ENCODE assay signal across 14 cellular contexts in the genomic region with DNA sequence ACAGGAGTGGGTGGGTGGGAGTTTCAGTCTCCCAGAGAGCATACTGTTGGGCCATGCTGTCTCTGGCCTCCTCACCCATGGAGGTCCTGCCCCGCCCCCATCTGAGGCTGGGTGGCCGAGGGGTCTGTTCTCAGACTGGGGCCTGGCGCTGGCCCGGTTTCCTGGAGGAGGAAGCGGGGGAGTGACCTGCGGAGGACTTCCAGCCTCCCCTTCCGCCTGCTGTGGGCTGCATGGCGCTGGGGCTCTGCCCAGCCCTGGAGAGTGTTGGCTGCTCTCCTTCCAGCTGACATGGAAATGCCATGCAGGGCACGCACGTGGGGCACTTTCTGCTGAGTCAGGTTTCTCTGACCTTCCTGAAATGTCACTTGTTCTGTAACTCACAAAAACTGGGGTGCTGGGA. TPM values are rescaled to one million over a fixed set of nuclear protein-coding genes. Genes with fewer than 3 reads are reported as not detected.
DNase-seq lines count a peak whose midpoint lies in the region; ATAC-seq, FAIRE-seq and TF ChIP-seq lines count a peak whose summit lies in the region.
"Had no signal": no experiment of that assay in that cellular context is flagged by ENCODE, and none has a peak within 500 bp of the region (broad histone marks: within the 10 kb centered on the region; RNA-seq: fewer than 3 reads in every experiment).

No MANE protein-coding gene starts in this region.

- no peak for TF ChIP-seq RAD21 in K562 (CRISPR knock-in tag; conservative IDR thresholded peaks at IDR 0.05 in 1 of 2, IDR thresholded peaks at IDR 0.05 in 1 of 2)

- POLR2A ChIA-PET in K562 (lab: Yijun Ruan, JAX), result interaction anchor here (0.7 kb wide), 1 partner anchor 36 kb away, joined by 3 read pairs; no protein-coding TSS in a partner anchor

- H3K36me3 ChIP-seq in GM23338 (ENCODE audit: insufficient read depth) (no peaks in the 10 kb centered on the region), K562 (ENCODE audit: control insufficient read depth, insufficient read depth, low read length) (no peaks in the 10 kb centered on the region), kidney (ENCODE audit: control insufficient read depth in 1 of 2, insufficient read depth in 2 of 2, low read length in 2 of 2) (no peaks in the 10 kb centered on the region), spleen (peaks cover 0 to 13% (median 0%) of the 10 kb centered on the region in 6 donors)

- H3K27me3 Mint-ChIP-seq in GM23338 (ENCODE audit: insufficient read depth, low read depth, poor library complexity), result peaks cover 7% of the 10 kb centered on the region

- no peaks in the 10 kb centered on the region for H3K9me3 ChIP-seq in K562 (replicated peaks; ENCODE audit: control insufficient read depth, insufficient read depth, low read depth, low read length)
- no peaks in the 10 kb centered on the region for H3K9me3 ChIP-seq in kidney (ENCODE audit: control insufficient read depth in 1 of 2, low read length in 2 of 2)
- no peaks in the 10 kb centered on the region for H3K9me3 ChIP-seq in spleen

- H3K27ac Mint-ChIP-seq in GM23338, result peak overlapping the region; percentile 72; the same call in 1 of the 2 replicates
- H3K27ac Mint-ChIP-seq: nephron had no signal

- H3K79me2 ChIP-seq in GM23338 (replicated peaks; ENCODE audit: insufficient read depth) (peaks cover 60% of the 10 kb centered on the region), K562 (ENCODE audit: control insufficient read depth, insufficient read depth, low read length) (no peaks in the 10 kb centered on the region; the same call in 2 of the 3 replicates)

- WGBS in K562 (ENCODE audit: insufficient coverage, low coverage, missing lambda C conversion rate), result 53% methylated on average over 5 of the region's 10 CpGs
- WGBS in spleen, 5 donors, result 27 to 52% (median 33%) methylated on average over 8 to 10 of the region's 10 CpGs

- no peaks in the 10 kb centered on the region; the same call in 2 of the 3 replicates for H3K9me3 Mint-ChIP-seq in GM23338
- H3K9me3 Mint-ChIP-seq: nephron had no signal

- no peaks in the 10 kb centered on the region for H3K4me1 ChIP-seq in GM23338 (ENCODE audit: insufficient read depth)
- H3K4me1 ChIP-seq in K562 (replicated peaks in 1 of 2; ENCODE audit: control insufficient read depth in 2 of 2, insufficient read depth in 2 of 2, low read length in 2 of 2), result peaks cover 0 to 32% of the 10 kb centered on the region in 2 experiments; a peak in 2 of 5 replicates
- H3K4me1 ChIP-seq in kidney (ENCODE audit: control insufficient read depth in 1 of 2, insufficient read depth in 1 of 2, low read depth in 1 of 2, low read length in 2 of 2), result peaks cover 18 to 48% of the 10 kb centered on the region in 2 donors
- peaks cover 26 to 89% (median 63%) of the 10 kb centered on the region in 6 donors for H3K4me1 ChIP-seq in spleen

- no peak for TF ChIP-seq CTCF in GM23338 (conservative IDR thresholded peaks at IDR 0.05; ENCODE audit: low read depth in 2 of 2)
- TF ChIP-seq CTCF in K562 (IDR thresholded peaks at IDR 0.05 in 2 of 3, conservative IDR thresholded peaks at IDR 0.05 in 1 of 3; ENCODE audit: insufficient read depth in 2 of 3, low read depth in 1 of 3, low read length in 3 of 3), result no peak
- no peak for TF ChIP-seq CTCF in kidney (IDR thresholded peaks at IDR 0.05; ENCODE audit: borderline replicate concordance, extremely low read depth, insufficient read depth)
- no peak for TF ChIP-seq CTCF in spleen (IDR thresholded peaks at IDR 0.05 in 8 of 11, conservative IDR thresholded peaks at IDR 0.05 in 3 of 11)

- peak overlapping the region in 1 of 2 experiments; percentile 48; a peak in 1 of 4 replicates for H3K9ac ChIP-seq in K562 (ENCODE audit: insufficient read depth in 1 of 2, low read depth in 2 of 2, low read length in 2 of 2)
- no peak overlapping the region for H3K9ac ChIP-seq in kidney (ENCODE audit: low read length in 2 of 2)

- in situ Hi-C loops in K562 (cut with MboI), result no loop called here

- no TSS peak for BruUV-seq in K562 (replicated peaks; lab: Mats Ljungman, UMichigan)

- no peak overlapping the region for H3K4me3 Mint-ChIP-seq in GM23338
- H3K4me3 Mint-ChIP-seq: nephron had no signal

- H4K20me1 ChIP-seq in GM23338 (replicated peaks; ENCODE audit: insufficient read depth), result peaks cover 6% of the 10 kb centered on the region; the same call in 1 of the 2 replicates
- 0 out of 2 replicates have a peak, but pooled peaks cover 4% of the 10 kb centered on the region for H4K20me1 ChIP-seq in K562 (replicated peaks; ENCODE audit: control insufficient read depth, insufficient read depth, low read length)

- H3K27me3 ChIP-seq in GM23338 (ENCODE audit: insufficient read depth), result no peaks in the 10 kb centered on the region
- no peaks in the 10 kb centered on the region for H3K27me3 ChIP-seq in K562 (ENCODE audit: control insufficient read depth in 2 of 2, insufficient read depth in 2 of 2, low read length in 2 of 2)
- no peaks in the 10 kb centered on the region for H3K27me3 ChIP-seq in spleen (replicated peaks in 1 of 7)

- no peak overlapping the region for H3K4me2 ChIP-seq in GM23338
- H3K4me2 ChIP-seq in K562 (ENCODE audit: insufficient read depth, low read length), result no peak overlapping the region

- peaks cover 6% of the 10 kb centered on the region; the same call in 2 of the 3 replicates for H3K36me3 Mint-ChIP-seq in GM23338 (ENCODE audit: low read depth)

- ATAC-seq in GM23338 (no peak), K562 (no peak)
- ATAC-seq: Panc1 had no signal

- FAIRE-seq in K562 (lab: Jason Lieb, UNC), result no peak
- no peak for FAIRE-seq in kidney (lab: Jason Lieb, UNC)

- H3F3A ChIP-seq in GM23338 (replicated peaks; ENCODE audit: low read depth), result 0 out of 2 replicates have a peak, but pooled peaks cover 4% of the 10 kb centered on the region

- TF ChIP-seq EP300 in K562 (IDR thresholded peaks at IDR 0.05; ENCODE audit: low read length), result no peak

- H3K27ac ChIP-seq in GM23338 (ENCODE audit: low read depth) (no peak overlapping the region), K562 (ENCODE audit: extremely low read depth, low read depth, low read length) (no peak overlapping the region), kidney (ENCODE audit: low read depth in 2 of 2, low read length in 2 of 2) (peak overlapping the region; percentile 25 to 60), spleen (peak overlapping the region in 7 of 8 donors; percentile 7 to 83 (median 73))
- H3K27ac ChIP-seq: C4-2B had no signal

- peaks cover 16% of the 10 kb centered on the region; the same call in 2 of the 3 replicates for H3K4me1 Mint-ChIP-seq in GM23338

- DNase-seq in GM23338 (ENCODE audit: low spot score) (no peak), K562 (ENCODE audit: extremely low read depth in 1 of 4, low spot score in 3 of 4) (no peak), kidney (peak; percentile 73), spleen (peak; percentile 83), NCI-H226 (no peak), GM03348 (ENCODE audit: low spot score) (no peak), NCI-H2107 (lab: John Stamatoyannopoulos, UW) (no peak), SW480 (ENCODE audit: low spot score) (no peak)
- DNase-seq: activated naive CD4-positive, alpha-beta T cell treated with anti-CD3 and anti-CD28 coated beads, Interleukin-2, amount 50 U/mL, for 16 hours; islet precursor cell; stimulated activated CD4-positive, alpha-beta T cell treated with anti-CD3 and anti-CD28 coated beads, Interleukin-15, amount 100 ng/mL, for 24 hours had no signal

- H3K4me3 ChIP-seq in GM23338 (no peak overlapping the region), K562 (no peak overlapping the region), kidney (ENCODE audit: low read length in 2 of 2) (no peak overlapping the region), spleen (no peak overlapping the region)

- CTCF ChIA-PET in K562 (lab: Yijun Ruan, JAX; ENCODE audit: low intra/inter-chr PET ratio), result no interaction called here

- no peaks in the 10 kb centered on the region for H3K9me1 ChIP-seq in K562 (ENCODE audit: control insufficient read depth, insufficient read depth, low read length)

- no peaks in the 10 kb centered on the region for H3K9me2 ChIP-seq in GM23338 (ENCODE audit: insufficient read depth)

- intact Hi-C loops in K562 (cut with micrococcal nuclease) (no loop called here), kidney (cut with DNase I) (no loop called here), spleen (cut with DNase I; ENCODE audit: low total_unique reads) (no loop called here)

- H2AFZ ChIP-seq in GM23338 (no peak overlapping the region), K562 (ENCODE audit: low read depth, low read length) (no peak overlapping the region)

- TF ChIP-seq POLR2A in K562 (conservative IDR thresholded peaks at IDR 0.05), result no peak
- TF ChIP-seq POLR2A in spleen (IDR thresholded peaks at IDR 0.05), result no peak

RNA-seq across cellular contexts. Expression of a gene that starts 23.4 kb away (rescaled TPM):
- 67.7 and 79.0 TPM in 2 replicates for total RNA-seq in GM23338 (2014; rRNA removed; shearing (Covaris generic))
- polyA plus RNA-seq in GM23338 (2016; fragmentation: Nextera tagmentation; extraction: Ambion mirVana) (22.5 and 27.5 TPM in 2 replicates), K562 (2011; rRNA removed) (8.8 and 9.9 TPM in 2 replicates), K562 (2014; fragmentation: Illumina TruSeq; extraction: Trizol) (4.3 and 9.0 TPM in 2 replicates), K562 (2014; fragmentation: Nextera tagmentation; extraction: Ambion mirVana) (under 1 TPM; 0.11 to 0.34 TPM), K562 (2014; rRNA removed) (14.6 and 16.6 TPM in 2 replicates), kidney (ENCODE audit: insufficient read depth, low read depth, low replicate concordance) (35.7 TPM), spleen (100 to 1,000 TPM in 1 of 3 donors, 10 to 100 TPM in 2; 32.2 to 101 (median 72.4) TPM)
- 28.1 and 70.2 TPM in 2 replicates for total RNA-seq in K562 (2011; cell fraction: chromatin; rRNA removed; ENCODE audit: low replicate concordance)
- 30.5 and 32.4 TPM in 2 replicates for total RNA-seq in K562 (2011; cell fraction: nucleolus; rRNA removed)
- total RNA-seq in K562 (2011; cell fraction: nucleoplasm; rRNA removed), result 22.4 and 23.7 TPM in 2 replicates
- total RNA-seq in K562 (2014; rRNA removed) (13.2 and 21.3 TPM in 2 replicates), K562 (2014; rRNA removed; fragmentation: Illumina TruSeq; extraction: Trizol) (4.4 and 5.9 TPM in 2 replicates), K562 (2015; rRNA removed; fragmentation: Illumina TruSeq; extraction: Trizol) (10.4 and 11.6 TPM in 2 replicates), K562 (2021) (20.8 and 21.0 TPM in 2 replicates), kidney (83.9 TPM), spleen (100 to 1,000 TPM in 4 of 7 donors, 10 to 100 TPM in 3; 69.8 to 148 (median 104) TPM)
- polyA plus RNA-seq in K562 (2011; cell fraction: cytosol; rRNA removed), result 6.8 and 14.3 TPM in 2 replicates
- 27.9 and 60.4 TPM in 2 replicates for polyA plus RNA-seq in K562 (2011; cell fraction: nucleus; rRNA removed)
- polyA plus RNA-seq in K562 (2012), result 16.4 and 29.4 TPM in 2 replicates
- 2.8 and 6.3 TPM in 2 replicates for polyA minus RNA-seq in K562 (2011; rRNA and poly(A)+ RNA removed)
- polyA minus RNA-seq in K562 (2011; cell fraction: cytosol; rRNA and poly(A)+ RNA removed), result 10.2 and 13.9 TPM in 2 replicates
- 8.9 and 15.8 TPM in 2 replicates for polyA minus RNA-seq in K562 (2011; cell fraction: nucleus; rRNA and poly(A)+ RNA removed)

RNA-seq across cellular contexts. Expression of a gene that starts 37.2 kb away (rescaled TPM):
- total RNA-seq in GM23338 (2014; rRNA removed; shearing (Covaris generic)), result 27.8 and 29.9 TPM in 2 replicates
- 7.6 and 8.6 TPM in 2 replicates for polyA plus RNA-seq in GM23338 (2016; fragmentation: Nextera tagmentation; extraction: Ambion mirVana)
- 71.0 and 136 TPM in 2 replicates for total RNA-seq in K562 (2011; cell fraction: chromatin; rRNA removed; ENCODE audit: low replicate concordance)
- total RNA-seq in K562 (2011; cell fraction: nucleolus; rRNA removed), result 63.5 and 70.5 TPM in 2 replicates
- total RNA-seq in K562 (2011; cell fraction: nucleoplasm; rRNA removed), result 45.0 and 51.4 TPM in 2 replicates
- 24.6 and 24.9 TPM in 2 replicates for total RNA-seq in K562 (2014; rRNA removed)
- 6.9 and 9.3 TPM in 2 replicates for total RNA-seq in K562 (2014; rRNA removed; fragmentation: Illumina TruSeq; extraction: Trizol)
- total RNA-seq in K562 (2015; rRNA removed; fragmentation: Illumina TruSeq; extraction: Trizol), result 12.5 and 12.7 TPM in 2 replicates
- 22.5 and 22.6 TPM in 2 replicates for total RNA-seq in K562 (2021)
- polyA plus RNA-seq in K562 (2011; rRNA removed), result 3.6 and 5.6 TPM in 2 replicates
- polyA plus RNA-seq in K562 (2011; cell fraction: cytosol; rRNA removed), result 3.3 and 6.4 TPM in 2 replicates
- polyA plus RNA-seq in K562 (2011; cell fraction: nucleus; rRNA removed), result 25.8 and 37.9 TPM in 2 replicates
- polyA plus RNA-seq in K562 (2012), result 14.4 and 14.8 TPM in 2 replicates
- polyA plus RNA-seq in K562 (2014; fragmentation: Illumina TruSeq; extraction: Trizol), result 8.2 and 10.5 TPM in 2 replicates
- under 1 TPM; 0.14 to 0.17 TPM for polyA plus RNA-seq in K562 (2014; fragmentation: Nextera tagmentation; extraction: Ambion mirVana)
- polyA plus RNA-seq in K562 (2014; rRNA removed), result 12.8 and 14.6 TPM in 2 replicates
- polyA minus RNA-seq in K562 (2011; rRNA and poly(A)+ RNA removed), result 5.2 and 6.5 TPM in 2 replicates
- polyA minus RNA-seq in K562 (2011; cell fraction: cytosol; rRNA and poly(A)+ RNA removed), result 6.4 and 8.4 TPM in 2 replicates
- polyA minus RNA-seq in K562 (2011; cell fraction: nucleus; rRNA and poly(A)+ RNA removed), result 20.3 and 25.3 TPM in 2 replicates
- total RNA-seq in kidney, result 34.1 TPM
- polyA plus RNA-seq in kidney (ENCODE audit: insufficient read depth, low read depth, low replicate concordance), result 19.3 TPM
- 10 to 100 TPM; 37.7 to 71.2 (median 54.8) TPM for total RNA-seq in spleen
- 10 to 100 TPM; 16.2 to 31.5 (median 23.8) TPM for polyA plus RNA-seq in spleen

Comparison
In these comparisons a context has a peak if more than half of its experiments do, and no peak if none do; other contexts are left out.
1. DNase-seq: peak in kidney (single experiment) and spleen (single experiment); none in GM23338 (single experiment), K562 (0 of 4), NCI-H226 (single experiment), GM03348 (single experiment), NCI-H2107 (single experiment) and SW480 (single experiment).
2. H3K27ac ChIP-seq: peak in kidney (2 of 2) and spleen (7 of 8); none in GM23338 (single experiment) and K562 (single experiment).